ENCODE assay signal across 8 cellular contexts in genomic region chr15:28099555-28100140, GRCh38. TPM values are rescaled to one million over a fixed set of nuclear protein-coding genes. Genes with fewer than 3 reads are reported as not detected.
DNase-seq lines count a peak whose midpoint lies in the region; ATAC-seq and TF ChIP-seq lines count a peak whose summit lies in the region.

No MANE protein-coding gene starts in this region.

- H3K4me3 Mint-ChIP-seq in CD8-positive, alpha-beta T cell = peak overlapping the region; percentile 47
- peak overlapping the region; percentile 37 for H3K4me3 Mint-ChIP-seq in T-helper 17 cell

- no peak overlapping the region for H3K27ac Mint-ChIP-seq in CD8-positive, alpha-beta T cell
- no peak overlapping the region for H3K27ac Mint-ChIP-seq in T-helper 17 cell

- intact Hi-C loops in CD8-positive, alpha-beta T cell (cut with DNase I, micrococcal nuclease) = no loop called here
- intact Hi-C loops in left ventricle myocardium inferior (cut with micrococcal nuclease) = no loop called here

- no peak for DNase-seq in CD8-positive, alpha-beta T cell
- no peak for DNase-seq in T-helper 17 cell
- no peak for DNase-seq in left ventricle myocardium inferior
- DNase-seq in skeletal muscle cell (ENCODE audit: low read depth) = no peak
- no peak for DNase-seq in AML-193 (lab: John Stamatoyannopoulos, UW)
- DNase-seq in DMS153 (lab: John Stamatoyannopoulos, UW) = no peak
- no peak for DNase-seq in T1000 (lab: John Stamatoyannopoulos, UW)
- no peak for DNase-seq in osteoblast (ENCODE audit: insufficient read length, low spot score, missing footprints)

- H3K36me3 ChIP-seq in CD8-positive, alpha-beta T cell (ENCODE audit: insufficient read depth, low read length) = no peaks in the 10 kb centered on the region
- no peaks in the 10 kb centered on the region for H3K36me3 ChIP-seq in left ventricle myocardium inferior
- no peaks in the 10 kb centered on the region for H3K36me3 ChIP-seq in osteoblast (ENCODE audit: insufficient read depth, low read length)

- no peaks in the 10 kb centered on the region for H3K36me3 Mint-ChIP-seq in CD8-positive, alpha-beta T cell
- peaks cover 16% of the 10 kb centered on the region for H3K36me3 Mint-ChIP-seq in T-helper 17 cell (ENCODE audit: low read depth)

- H4K20me1 ChIP-seq in osteoblast (ENCODE audit: insufficient read depth, low read length) = no peaks in the 10 kb centered on the region

- no peak overlapping the region for H3K27ac ChIP-seq in CD8-positive, alpha-beta T cell (ENCODE audit: low read depth, low read length)
- H3K27ac ChIP-seq in left ventricle myocardium inferior (replicated peaks) (peak overlapping the region; percentile 52), osteoblast (ENCODE audit: low read depth, low read length) (no peak overlapping the region)

- peaks cover 58% of the 10 kb centered on the region for H3K27me3 Mint-ChIP-seq in CD8-positive, alpha-beta T cell (ENCODE audit: low read depth)
- peaks cover 63% of the 10 kb centered on the region for H3K27me3 Mint-ChIP-seq in T-helper 17 cell

- peaks cover 28% of the 10 kb centered on the region for H3K4me1 ChIP-seq in CD8-positive, alpha-beta T cell (ENCODE audit: insufficient read depth, low read length)
- H3K4me1 ChIP-seq in left ventricle myocardium inferior (peaks cover 42% of the 10 kb centered on the region), osteoblast (ENCODE audit: insufficient read depth, low read length) (peaks cover 12% of the 10 kb centered on the region)

- no peaks in the 10 kb centered on the region for H3K9me3 Mint-ChIP-seq in CD8-positive, alpha-beta T cell

- no peak for ATAC-seq in CD8-positive, alpha-beta T cell
- no peak for ATAC-seq in T-helper 17 cell

- POLR2A ChIA-PET in CD8-positive, alpha-beta T cell (lab: Charles Lee) = interaction anchor here (1.3 kb wide), 1 partner anchor 8 kb away, joined by 6 read pairs; no protein-coding TSS in a partner anchor

- H3K27me3 ChIP-seq in CD8-positive, alpha-beta T cell (ENCODE audit: insufficient read depth, low read length) = peaks cover 32% of the 10 kb centered on the region
- H3K27me3 ChIP-seq in left ventricle myocardium inferior (ENCODE audit: low read depth) = peaks cover 84% of the 10 kb centered on the region
- H3K27me3 ChIP-seq in osteoblast (ENCODE audit: insufficient read depth, low read length) = peaks cover 52% of the 10 kb centered on the region

- peaks cover 36% of the 10 kb centered on the region for H3K4me1 Mint-ChIP-seq in CD8-positive, alpha-beta T cell (ENCODE audit: low read depth)
- H3K4me1 Mint-ChIP-seq in T-helper 17 cell = peaks cover 31% of the 10 kb centered on the region

- H3K9me3 ChIP-seq in CD8-positive, alpha-beta T cell (ENCODE audit: low read length) = no peaks in the 10 kb centered on the region
- H3K9me3 ChIP-seq in T-helper 17 cell (ENCODE audit: control insufficient read depth, low read length, poor library complexity, severe bottlenecking) (no peaks in the 10 kb centered on the region), left ventricle myocardium inferior (replicated peaks) (no peaks in the 10 kb centered on the region), osteoblast (ENCODE audit: low read depth, low read length) (no peaks in the 10 kb centered on the region)

- no peak for TF ChIP-seq CTCF in CD8-positive, alpha-beta T cell (IDR thresholded peaks at IDR 0.05)
- TF ChIP-seq CTCF in left ventricle myocardium inferior (IDR thresholded peaks at IDR 0.05; ENCODE audit: borderline replicate concordance) = no peak
- TF ChIP-seq CTCF in osteoblast (IDR thresholded peaks at IDR 0.05; ENCODE audit: extremely low read depth, low read depth, low read length) = no peak

- H3K4me2 ChIP-seq in osteoblast (ENCODE audit: insufficient read depth, low read length) = no peak overlapping the region

- no peak overlapping the region for H3K4me3 ChIP-seq in CD8-positive, alpha-beta T cell (ENCODE audit: low read depth, low read length)
- H3K4me3 ChIP-seq in left ventricle myocardium inferior (peak overlapping the region; percentile 54), skeletal muscle cell (ENCODE audit: low read depth, low read length) (peak overlapping the region; percentile 32), osteoblast (ENCODE audit: insufficient read depth, low read length) (no peak overlapping the region)

- H3K79me2 ChIP-seq in osteoblast (ENCODE audit: insufficient read depth, low read length) = no peaks in the 10 kb centered on the region

- CTCF ChIA-PET in CD8-positive, alpha-beta T cell (lab: Charles Lee) = interaction anchor here (2.5 kb wide), 1 partner anchor 26 kb away, joined by 8 read pairs; no protein-coding TSS in a partner anchor

- no peak overlapping the region for H2AFZ ChIP-seq in osteoblast (ENCODE audit: low read length)

RNA-seq across cellular contexts. Expression of gene OCA2, which starts 0.5 kb away (rescaled TPM):
- total RNA-seq in CD8-positive, alpha-beta T cell = not detected
- total RNA-seq in T-helper 17 cell (not detected), left ventricle myocardium inferior (not detected), osteoblast (not detected in 2 replicates)

Comparison
In these comparisons a context has a peak if more than half of its experiments do, and no peak if none do; other contexts are left out.
1. H3K4me3 ChIP-seq: peak in left ventricle myocardium inferior (single experiment) and skeletal muscle cell (single experiment); none in CD8-positive, alpha-beta T cell (single experiment) and osteoblast (single experiment).